ENCODE assay signal across 27 cellular contexts in the genomic region with DNA sequence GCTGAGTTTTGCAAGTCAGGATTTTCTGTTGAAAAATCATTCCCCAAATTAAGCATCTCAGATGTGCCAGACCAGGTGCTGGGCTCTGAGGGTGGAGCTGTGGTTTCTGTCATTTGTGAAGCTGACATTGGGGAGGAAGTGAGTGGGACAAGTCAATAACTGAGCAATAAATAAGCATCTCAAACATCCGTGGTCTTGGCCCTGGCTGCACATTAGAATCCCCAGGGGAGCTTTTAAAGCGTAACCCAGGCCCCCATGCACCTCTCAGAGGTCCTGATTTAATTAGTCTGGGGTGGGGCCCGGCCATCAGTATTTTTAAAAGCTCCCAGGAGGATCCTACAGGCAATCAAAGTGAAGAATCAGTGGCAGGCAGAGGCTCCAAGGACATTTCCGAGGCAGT.
DNase-seq lines count a peak whose midpoint lies in the region; TF ChIP-seq lines count a peak whose summit lies in the region.
"Had no signal": no experiment of that assay in that cellular context is flagged by ENCODE, and none has a peak within 500 bp of the region (broad histone marks: within the 10 kb centered on the region; RNA-seq: fewer than 3 reads in every experiment).

No MANE protein-coding gene starts in this region.

- no peak for TF ChIP-seq CTCF in HEK293 (tag by site-specific recombination; IDR thresholded peaks at IDR 0.05)
- no peak for TF ChIP-seq CTCF in coronary artery (IDR thresholded peaks at IDR 0.05)

- H4K20me1 ChIP-seq in BLaER1 = no peaks in the 10 kb centered on the region

- H3K9ac ChIP-seq in BLaER1 = no peak overlapping the region
- H3K9ac ChIP-seq: SK-N-SH had no signal

- no peaks in the 10 kb centered on the region for H3K36me3 ChIP-seq in BLaER1
- H3K36me3 ChIP-seq in HEK293 (ENCODE audit: control insufficient read depth in 2 of 2, insufficient read depth in 1 of 2, low read length in 2 of 2) = no peaks in the 10 kb centered on the region
- H3K36me3 ChIP-seq: ascending aorta, left ventricle myocardium inferior had no signal

- H3K4me1 ChIP-seq in BLaER1 (peaks cover 82% of the 10 kb centered on the region), HEK293 (ENCODE audit: control insufficient read depth, insufficient read depth, low read length) (peaks cover 22% of the 10 kb centered on the region)
- H3K4me1 ChIP-seq: ascending aorta, left ventricle myocardium inferior had no signal

- H3K4me3 ChIP-seq in BLaER1 (no peak overlapping the region), HEK293 (ENCODE audit: low read depth, low read length) (no peak overlapping the region), coronary artery (no peak overlapping the region)
- H3K4me3 ChIP-seq: ascending aorta, GM23338, left ventricle myocardium inferior, psoas muscle had no signal

- DNase-seq in SK-N-DZ (ENCODE audit: low spot score) = peak; percentile 57
- DNase-seq in mucosa of gallbladder (ENCODE audit: low spot score) = peak; percentile 2
- no peak for DNase-seq in coronary artery (ENCODE audit: low spot score)
- no peak for DNase-seq in NCI-H1694 (lab: John Stamatoyannopoulos, UW)
- DNase-seq in activated effector memory CD4-positive, alpha-beta T cell treated with Interleukin-2 at 50 U/mL for 16 hours = no peak
- DNase-seq in NCI-H1417 treated with DMSO at 0.1 percent for 48 hours (lab: John Stamatoyannopoulos, UW) = no peak
- DNase-seq: activated CD8-positive, alpha-beta memory T cell treated with anti-CD3 and anti-CD28 coated beads, Interleukin-2, amount 10 ng/mL, durations not matched to agents 7 days and 5 days; activated gamma-delta T cell treated with Interleukin-2 at 50 U/mL for 16 hours; activated naive CD8-positive, alpha-beta T cell treated with anti-CD3 and anti-CD28 coated beads, Interleukin-2, amount 10 ng/mL, durations not matched to agents 7 days and 5 days; activated T-cell treated with anti-CD3 and anti-CD28 coated beads, Interleukin-2, amount 50 U/mL, for 4 hours; C1 segment of cervical spinal cord; caudate nucleus; COR-L47; DMS79; GF-D8; left ventricle myocardium inferior; NCI-H187 treated with DMSO at 0.1 percent for 48 hours; NCI-H524 treated with DMSO at 0.1 percent for 48 hours; nucleus accumbens; psoas muscle; trophoblast cell had no signal

- CTCF ChIA-PET in HEK293 (lab: Yijun Ruan, JAX) = interaction anchor here (0.6 to 1.4 kb wide), 3 partner anchors 23 to 538 kb away, joined by 3 to 4 read pairs (median 4); no protein-coding TSS in a partner anchor

- H3K4me2 ChIP-seq in BLaER1 = peak overlapping the region; percentile 94
- H3K4me2 ChIP-seq: GM23338, SK-N-SH had no signal

- H3K27me3 ChIP-seq in BLaER1 = no peaks in the 10 kb centered on the region

- no peaks in the 10 kb centered on the region for H3K9me3 ChIP-seq in BLaER1
- no peaks in the 10 kb centered on the region for H3K9me3 ChIP-seq in HEK293 (ENCODE audit: control insufficient read depth, insufficient read depth, low read depth, low read length)
- H3K9me3 ChIP-seq: ascending aorta, left ventricle myocardium inferior, psoas muscle, SK-N-SH had no signal

- H3K27ac ChIP-seq in BLaER1 (no peak overlapping the region), HEK293 (ENCODE audit: extremely low read depth, low read depth, low read length) (no peak overlapping the region), coronary artery (no peak overlapping the region)
- H3K27ac ChIP-seq: ascending aorta, left ventricle myocardium inferior, psoas muscle, RWPE1 had no signal

- POLR2A ChIA-PET in HEK293 (lab: Yijun Ruan, JAX) = no interaction called here

TF ChIP-seq in HEK293, 187 proteins besides CTCF, POLR2A, EP300 and RAD21 (continues in another document):
- TF ChIP-seq KLF7 (tag by site-specific recombination; IDR thresholded peaks at IDR 0.05; ENCODE audit: borderline replicate concordance) = 0 out of 2 replicates have a peak, but pooled peaks have one; percentile 39
- TF ChIP-seq ZNF324 (tag by site-specific recombination; IDR thresholded peaks at IDR 0.05) = no peak
- no peak for TF ChIP-seq ZNF514 (tag by site-specific recombination; IDR thresholded peaks at IDR 0.05)
- TF ChIP-seq ZIC2 (tag by site-specific recombination; IDR thresholded peaks at IDR 0.05) = 0 out of 2 replicates have a peak, but pooled peaks have one; percentile 6
- TF ChIP-seq, protein P1, sequence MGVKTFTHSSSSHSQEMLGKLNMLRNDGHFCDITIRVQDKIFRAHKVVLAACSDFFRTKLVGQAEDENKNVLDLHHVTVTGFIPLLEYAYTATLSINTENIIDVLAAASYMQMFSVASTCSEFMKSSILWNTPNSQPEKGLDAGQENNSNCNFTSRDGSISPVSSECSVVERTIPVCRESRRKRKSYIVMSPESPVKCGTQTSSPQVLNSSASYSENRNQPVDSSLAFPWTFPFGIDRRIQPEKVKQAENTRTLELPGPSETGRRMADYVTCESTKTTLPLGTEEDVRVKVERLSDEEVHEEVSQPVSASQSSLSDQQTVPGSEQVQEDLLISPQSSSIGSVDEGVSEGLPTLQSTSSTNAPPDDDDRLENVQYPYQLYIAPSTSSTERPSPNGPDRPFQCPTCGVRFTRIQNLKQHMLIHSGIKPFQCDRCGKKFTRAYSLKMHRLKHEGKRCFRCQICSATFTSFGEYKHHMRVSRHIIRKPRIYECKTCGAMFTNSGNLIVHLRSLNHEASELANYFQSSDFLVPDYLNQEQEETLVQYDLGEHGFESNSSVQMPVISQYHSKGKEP (tag by site-specific recombination; IDR thresholded peaks at IDR 0.05) = 0 out of 2 replicates have a peak, but pooled peaks have one; percentile 42
- TF ChIP-seq GFI1B (tag by site-specific recombination; IDR thresholded peaks at IDR 0.05) = peak; percentile 66; the same call in 1 of the 2 replicates
- no peak for TF ChIP-seq HOXA7 (CRISPR knock-in tag; IDR thresholded peaks at IDR 0.05; ENCODE audit: borderline replicate concordance)
- TF ChIP-seq, protein P2, sequence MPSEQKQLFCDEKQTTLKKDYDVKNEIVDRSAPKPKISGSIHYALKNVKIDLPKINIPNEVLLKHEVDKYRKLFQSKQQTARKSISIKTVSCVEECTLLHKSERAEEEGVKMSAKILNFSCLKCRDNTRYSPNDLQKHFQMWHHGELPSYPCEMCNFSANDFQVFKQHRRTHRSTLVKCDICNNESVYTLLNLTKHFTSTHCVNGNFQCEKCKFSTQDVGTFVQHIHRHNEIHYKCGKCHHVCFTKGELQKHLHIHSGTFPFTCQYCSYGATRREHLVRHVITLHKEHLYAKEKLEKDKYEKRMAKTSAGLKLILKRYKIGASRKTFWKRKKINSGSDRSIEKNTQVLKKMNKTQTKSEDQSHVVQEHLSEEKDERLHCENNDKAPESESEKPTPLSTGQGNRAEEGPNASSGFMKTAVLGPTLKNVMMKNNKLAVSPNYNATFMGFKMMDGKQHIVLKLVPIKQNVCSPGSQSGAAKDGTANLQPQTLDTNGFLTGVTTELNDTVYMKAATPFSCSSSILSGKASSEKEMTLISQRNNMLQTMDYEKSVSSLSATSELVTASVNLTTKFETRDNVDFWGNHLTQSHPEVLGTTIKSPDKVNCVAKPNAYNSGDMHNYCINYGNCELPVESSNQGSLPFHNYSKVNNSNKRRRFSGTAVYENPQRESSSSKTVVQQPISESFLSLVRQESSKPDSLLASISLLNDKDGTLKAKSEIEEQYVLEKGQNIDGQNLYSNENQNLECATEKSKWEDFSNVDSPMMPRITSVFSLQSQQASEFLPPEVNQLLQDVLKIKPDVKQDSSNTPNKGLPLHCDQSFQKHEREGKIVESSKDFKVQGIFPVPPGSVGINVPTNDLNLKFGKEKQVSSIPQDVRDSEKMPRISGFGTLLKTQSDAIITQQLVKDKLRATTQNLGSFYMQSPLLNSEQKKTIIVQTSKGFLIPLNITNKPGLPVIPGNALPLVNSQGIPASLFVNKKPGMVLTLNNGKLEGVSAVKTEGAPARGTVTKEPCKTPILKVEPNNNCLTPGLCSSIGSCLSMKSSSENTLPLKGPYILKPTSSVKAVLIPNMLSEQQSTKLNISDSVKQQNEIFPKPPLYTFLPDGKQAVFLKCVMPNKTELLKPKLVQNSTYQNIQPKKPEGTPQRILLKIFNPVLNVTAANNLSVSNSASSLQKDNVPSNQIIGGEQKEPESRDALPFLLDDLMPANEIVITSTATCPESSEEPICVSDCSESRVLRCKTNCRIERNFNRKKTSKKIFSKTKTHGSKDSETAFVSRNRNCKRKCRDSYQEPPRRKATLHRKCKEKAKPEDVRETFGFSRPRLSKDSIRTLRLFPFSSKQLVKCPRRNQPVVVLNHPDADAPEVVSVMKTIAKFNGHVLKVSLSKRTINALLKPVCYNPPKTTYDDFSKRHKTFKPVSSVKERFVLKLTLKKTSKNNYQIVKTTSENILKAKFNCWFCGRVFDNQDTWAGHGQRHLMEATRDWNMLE (tag by site-specific recombination; conservative IDR thresholded peaks at IDR 0.05; ENCODE audit: low read depth) = no peak
- TF ChIP-seq GLIS1 (tag by site-specific recombination; IDR thresholded peaks at IDR 0.05) = peak; percentile 88
- no peak for TF ChIP-seq ZNF23 (tag by site-specific recombination; IDR thresholded peaks at IDR 0.05; ENCODE audit: borderline replicate concordance)
- no peak for TF ChIP-seq ZNF416 (tag by site-specific recombination; IDR thresholded peaks at IDR 0.05)
- peak; percentile 69 for TF ChIP-seq KLF1 (tag by site-specific recombination; IDR thresholded peaks at IDR 0.05)
- TF ChIP-seq SP7 (tag by site-specific recombination; IDR thresholded peaks at IDR 0.05) = 0 out of 2 replicates have a peak, but pooled peaks have one; percentile 29
- no peak for TF ChIP-seq IKZF3 (tag by site-specific recombination; IDR thresholded peaks at IDR 0.05)
- peak; percentile 43 for TF ChIP-seq FEZF1 (tag by site-specific recombination; IDR thresholded peaks at IDR 0.05)
- peak; percentile 58 for TF ChIP-seq WT1 (tag by site-specific recombination; IDR thresholded peaks at IDR 0.05)
- peak; percentile 62 for TF ChIP-seq OSR2 (tag by site-specific recombination; IDR thresholded peaks at IDR 0.05)
- no peak for TF ChIP-seq EGR2 (tag by site-specific recombination; IDR thresholded peaks at IDR 0.05; ENCODE audit: low read depth)
- TF ChIP-seq, protein P3, sequence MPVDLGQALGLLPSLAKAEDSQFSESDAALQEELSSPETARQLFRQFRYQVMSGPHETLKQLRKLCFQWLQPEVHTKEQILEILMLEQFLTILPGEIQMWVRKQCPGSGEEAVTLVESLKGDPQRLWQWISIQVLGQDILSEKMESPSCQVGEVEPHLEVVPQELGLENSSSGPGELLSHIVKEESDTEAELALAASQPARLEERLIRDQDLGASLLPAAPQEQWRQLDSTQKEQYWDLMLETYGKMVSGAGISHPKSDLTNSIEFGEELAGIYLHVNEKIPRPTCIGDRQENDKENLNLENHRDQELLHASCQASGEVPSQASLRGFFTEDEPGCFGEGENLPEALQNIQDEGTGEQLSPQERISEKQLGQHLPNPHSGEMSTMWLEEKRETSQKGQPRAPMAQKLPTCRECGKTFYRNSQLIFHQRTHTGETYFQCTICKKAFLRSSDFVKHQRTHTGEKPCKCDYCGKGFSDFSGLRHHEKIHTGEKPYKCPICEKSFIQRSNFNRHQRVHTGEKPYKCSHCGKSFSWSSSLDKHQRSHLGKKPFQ (tag by site-specific recombination; IDR thresholded peaks at IDR 0.05) = 0 out of 2 replicates have a peak, but pooled peaks have one; percentile 12

Comparison
In these comparisons a context has a peak if more than half of its experiments do, and no peak if none do; other contexts are left out.
1. DNase-seq: peak in SK-N-DZ (single experiment) and mucosa of gallbladder (single experiment); none in coronary artery (single experiment), NCI-H1694 (single experiment), activated effector memory CD4-positive, alpha-beta T cell treated with Interleukin-2 at 50 U/mL for 16 hours (single experiment) and NCI-H1417 treated with DMSO at 0.1 percent for 48 hours (single experiment).